In genomic region chr5:132498152-132498551, GRCh38 we compare ENCODE assay signal across 8 cellular contexts. TPM values are rescaled to one million over a fixed set of nuclear protein-coding genes. Genes with fewer than 3 reads are reported as not detected.
A peak's percentile ranks its signal among the peaks of the same experiment; 100 is the strongest.
DNase-seq lines count a peak whose midpoint lies in the region; ATAC-seq and TF ChIP-seq lines count a peak whose summit lies in the region.

No MANE protein-coding gene starts in this region.

- no peaks in the 10 kb centered on the region for H3K36me3 Mint-ChIP-seq in activated CD8-positive, alpha-beta T cell treated with anti-CD3 and anti-CD28 coated beads for 36 hours (ENCODE audit: low read depth)

- CTCF ChIA-PET in HEK293T (lab: Yijun Ruan, JAX) = interaction anchor here (0.7 to 1.2 kb wide), 3 partner anchors 78 to 129 kb away, joined by 4 to 6 read pairs (median 5); no protein-coding TSS in a partner anchor
- CTCF ChIA-PET in activated CD8-positive, alpha-beta T cell treated with anti-CD3 and anti-CD28 coated beads for 36 hours (lab: Charles Lee) = interaction anchor here (1.0 to 13.9 kb wide), 13 partner anchors 10 to 260 kb away, joined by 3 to 342 read pairs (median 6); partner anchors contain the start of gene SLC22A4

- no peak for TF ChIP-seq CTCF in activated CD8-positive, alpha-beta T cell treated with anti-CD3 and anti-CD28 coated beads for 36 hours (IDR thresholded peaks at IDR 0.05)

- no peak for ATAC-seq in activated CD8-positive, alpha-beta T cell treated with anti-CD3 and anti-CD28 coated beads for 36 hours
- no peak for ATAC-seq in left colon
- no peak for ATAC-seq in GM18517 (IDR thresholded peaks at IDR 0.05; ENCODE audit: unreplicated experiment)
- ATAC-seq in HG02759 (IDR thresholded peaks at IDR 0.05; ENCODE audit: unreplicated experiment) = no peak

- H3K27ac Mint-ChIP-seq in activated CD8-positive, alpha-beta T cell treated with anti-CD3 and anti-CD28 coated beads for 36 hours = peak overlapping the region; percentile 25

- DNase-seq in HEK293T (ENCODE audit: extremely low spot score) (peak; percentile 3), iris pigment epithelial cell (ENCODE audit: low read depth) (peak; percentile 56), left colon (no peak), NOMO-1 (lab: John Stamatoyannopoulos, UW; ENCODE audit: unreplicated experiment in 2 of 2) (no peak)
- DNase-seq in activated CD8-positive, alpha-beta T cell treated with anti-CD3 and anti-CD28 coated beads for 36 hours = no peak
- DNase-seq in stimulated activated CD8-positive, alpha-beta memory T cell treated with anti-CD3 and anti-CD28 coated beads, Interleukin-4, amount 100 ng/mL, for 48 hours = peak; percentile 24

- no peak overlapping the region for H3K4me3 Mint-ChIP-seq in activated CD8-positive, alpha-beta T cell treated with anti-CD3 and anti-CD28 coated beads for 36 hours

- POLR2A ChIA-PET in HEK293T (lab: Yijun Ruan, JAX) = interaction anchor here (1.1 to 1.9 kb wide), 4 partner anchors 31 to 271 kb away, joined by 3 to 15 read pairs (median 3); partner anchors contain the start of genes P4HA2 and SLC22A4
- POLR2A ChIA-PET in activated CD8-positive, alpha-beta T cell treated with anti-CD3 and anti-CD28 coated beads for 36 hours (lab: Charles Lee) = interaction anchor here (0.9 to 36.6 kb wide), 10 partner anchors 11 to 200 kb away, joined by 3 to 1641 read pairs (median 5); partner anchors contain the start of gene IRF1

- H3K27me3 Mint-ChIP-seq in activated CD8-positive, alpha-beta T cell treated with anti-CD3 and anti-CD28 coated beads for 36 hours = no peaks in the 10 kb centered on the region

- H3K4me1 Mint-ChIP-seq in activated CD8-positive, alpha-beta T cell treated with anti-CD3 and anti-CD28 coated beads for 36 hours (ENCODE audit: low read depth) = peaks cover 56% of the 10 kb centered on the region

- H3K9me3 Mint-ChIP-seq in activated CD8-positive, alpha-beta T cell treated with anti-CD3 and anti-CD28 coated beads for 36 hours = no peaks in the 10 kb centered on the region

- intact Hi-C loops in activated CD8-positive, alpha-beta T cell treated with anti-CD3 and anti-CD28 coated beads for 36 hours (cut with micrococcal nuclease) = loop anchor here (10.0 kb wide), 1 partner anchor 393 kb away; no protein-coding TSS in a partner anchor
- intact Hi-C loops in left colon (cut with DNase I, micrococcal nuclease) = no loop called here

TF ChIP-seq in HEK293T, 16 proteins besides CTCF, POLR2A, EP300 and RAD21:
- no peak for TF ChIP-seq LEF1 (IDR thresholded peaks at IDR 0.05; ENCODE audit: borderline replicate concordance)
- TF ChIP-seq HDGF (IDR thresholded peaks at IDR 0.05; ENCODE audit: borderline replicate concordance) = no peak
- TF ChIP-seq ELF4 (IDR thresholded peaks at IDR 0.05) = no peak
- no peak for TF ChIP-seq L3MBTL2 (conservative IDR thresholded peaks at IDR 0.05)
- TF ChIP-seq BHLHE40 (IDR thresholded peaks at IDR 0.05; ENCODE audit: borderline replicate concordance) = no peak
- TF ChIP-seq SP1 (IDR thresholded peaks at IDR 0.05) = no peak
- TF ChIP-seq FOXA1 (IDR thresholded peaks at IDR 0.05) = no peak
- no peak for TF ChIP-seq FOXM1 (IDR thresholded peaks at IDR 0.05; ENCODE audit: borderline replicate concordance)
- no peak for TF ChIP-seq PKNOX1 (IDR thresholded peaks at IDR 0.05)
- no peak for TF ChIP-seq FOXK2 (IDR thresholded peaks at IDR 0.05)
- TF ChIP-seq SUZ12 (IDR thresholded peaks at IDR 0.05) = no peak
- no peak for TF ChIP-seq ZNF384 (IDR thresholded peaks at IDR 0.05)
- no peak for TF ChIP-seq NFRKB (IDR thresholded peaks at IDR 0.05)
- no peak for TF ChIP-seq CTBP1 (IDR thresholded peaks at IDR 0.05; ENCODE audit: borderline replicate concordance)
- no peak for TF ChIP-seq TARDBP (IDR thresholded peaks at IDR 0.05)
TF ChIP-seq in HEK293T: peak in this region for 0.

RNA-seq across cellular contexts. Expression of gene IRF1, which starts 7.6 kb away (rescaled TPM):
- total RNA-seq in activated CD8-positive, alpha-beta T cell treated with anti-CD3 and anti-CD28 coated beads for 36 hours = 100 to 1,000 TPM; 121 to 128 TPM
- total RNA-seq in left colon = 100 to 1,000 TPM in 1 of 2 donors, 10 to 100 TPM in 1; 97.7 to 126 TPM

RNA-seq across cellular contexts. Expression of gene IL5, which starts 45.2 kb away (rescaled TPM):
- 1 to 10 TPM; 1.6 to 1.7 TPM for total RNA-seq in activated CD8-positive, alpha-beta T cell treated with anti-CD3 and anti-CD28 coated beads for 36 hours
- not detected for total RNA-seq in left colon

RNA-seq across cellular contexts. Expression of gene RAD50, which starts 58.6 kb away (rescaled TPM):
- 10 to 100 TPM; 46.4 to 48.9 TPM for total RNA-seq in activated CD8-positive, alpha-beta T cell treated with anti-CD3 and anti-CD28 coated beads for 36 hours
- total RNA-seq in left colon = 10 to 100 TPM; 35.9 to 36.3 TPM

Comparison
In these comparisons a context has a peak if more than half of its experiments do, and no peak if none do; other contexts are left out.
1. DNase-seq: peak in HEK293T (single experiment), iris pigment epithelial cell (single experiment) and stimulated activated CD8-positive, alpha-beta memory T cell treated with anti-CD3 and anti-CD28 coated beads, Interleukin-4, amount 100 ng/mL, for 48 hours (single experiment); none in activated CD8-positive, alpha-beta T cell treated with anti-CD3 and anti-CD28 coated beads for 36 hours (single experiment), left colon (0 of 2) and NOMO-1 (0 of 2).